In the genomic region with DNA sequence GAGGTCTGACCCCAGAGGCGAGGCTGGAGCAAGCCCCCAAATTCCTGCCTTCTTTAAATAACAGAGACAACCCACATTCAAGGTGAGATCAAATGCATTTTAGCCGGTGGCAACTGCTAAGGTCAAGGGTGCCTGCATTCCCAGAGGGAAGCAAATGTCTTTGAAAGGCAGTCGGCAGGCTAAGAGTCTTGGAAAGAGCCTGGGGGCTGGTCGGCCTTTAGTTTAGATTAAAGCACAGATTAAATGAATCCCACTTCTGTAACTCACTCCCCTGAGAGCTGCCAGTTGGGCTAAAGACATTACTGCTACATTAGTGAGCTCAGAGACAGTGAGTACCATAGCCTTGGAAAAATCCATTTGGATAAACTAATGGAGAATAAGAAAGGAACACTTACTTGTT, we compare ENCODE assay signal across 25 cellular contexts. TPM values are rescaled to one million over a fixed set of nuclear protein-coding genes. Genes with fewer than 3 reads are reported as not detected.
DNase-seq lines count a peak whose midpoint lies in the region; ATAC-seq and TF ChIP-seq lines count a peak whose summit lies in the region.
"Had no signal": no experiment of that assay in that cellular context is flagged by ENCODE, and none has a peak within 500 bp of the region (broad histone marks: within the 10 kb centered on the region; RNA-seq: fewer than 3 reads in every experiment).

No MANE protein-coding gene starts in this region.

- no peaks in the 10 kb centered on the region for H3K9me3 ChIP-seq in ascending aorta
- H3K9me3 ChIP-seq in neural progenitor cell (ENCODE audit: low read depth) = no peaks in the 10 kb centered on the region
- no peaks in the 10 kb centered on the region for H3K9me3 ChIP-seq in vagina
- H3K9me3 ChIP-seq in transverse colon = no peaks in the 10 kb centered on the region
- H3K9me3 ChIP-seq: BE2C had no signal

- no peak for TF ChIP-seq EP300 in transverse colon (IDR thresholded peaks at IDR 0.05; ENCODE audit: low read depth)

- H3K36me3 ChIP-seq in ascending aorta (peaks cover 0 to 3% of the 10 kb centered on the region in 2 donors), neural progenitor cell (no peaks in the 10 kb centered on the region), vagina (peaks cover 0 to 8% of the 10 kb centered on the region in 2 donors), transverse colon (peaks cover 0 to 3% (median 0%) of the 10 kb centered on the region in 4 donors)
- H3K36me3 ChIP-seq: BE2C had no signal

- H3K27me3 Mint-ChIP-seq in neural progenitor cell (ENCODE audit: insufficient read depth, low read depth) = peaks cover 13% of the 10 kb centered on the region

- no peak for DNase-seq in activated naive CD4-positive, alpha-beta T cell treated with anti-CD3 and anti-CD28 coated beads, Interleukin-2, amount 50 U/mL, for 72 hours (ENCODE audit: low spot score in 2 of 2)
- DNase-seq in activated naive CD4-positive, alpha-beta T cell treated with Interleukin-2 at 50 U/mL for 16 hours = no peak
- DNase-seq in ascending aorta (ENCODE audit: low spot score in 2 of 2) (no peak), neural progenitor cell (ENCODE audit: low spot score) (no peak), vagina (ENCODE audit: extremely low spot score in 2 of 2) (no peak), transverse colon (no peak), caudate nucleus (lab: John Stamatoyannopoulos, UW) (no peak)
- DNase-seq: 8988T, ACHN, BE2C, Calu3, DMS153, H7, Kasumi-1, NCI-H1092 treated with DMSO at 0.1 percent for 48 hours, NCI-H1436, NCI-H187 treated with DMSO at 0.1 percent for 48 hours, NCI-H2171 treated with DMSO at 0.1 percent for 48 hours, NCI-H345, NCI-H510A treated with DMSO at 0.1 percent for 48 hours, Right ventricle myocardium superior, RPMI8226 had no signal

- H3K27ac ChIP-seq in ascending aorta (peak overlapping the region; percentile 69 to 88), neural progenitor cell (no peak overlapping the region), vagina (no peak overlapping the region), transverse colon (no peak overlapping the region), caudate nucleus (ENCODE audit: low read depth, low read length) (no peak overlapping the region)

- no peak overlapping the region for H3K4me3 ChIP-seq in ascending aorta
- H3K4me3 ChIP-seq in neural progenitor cell = no peak overlapping the region
- no peak overlapping the region for H3K4me3 ChIP-seq in vagina
- H3K4me3 ChIP-seq in transverse colon = no peak overlapping the region
- H3K4me3 ChIP-seq: K562 had no signal

- no peak for TF ChIP-seq POLR2A in vagina (IDR thresholded peaks at IDR 0.05)
- no peak for TF ChIP-seq POLR2A in transverse colon (IDR thresholded peaks at IDR 0.05)

- WGBS in transverse colon (ENCODE audit: low coverage in 1 of 2), 2 donors = 74% methylated on average over 4 of the region's 4 CpGs; no CpG with 5 or more reads in 1 of the 2 donors

- no peaks in the 10 kb centered on the region for H3K9me3 Mint-ChIP-seq in activated naive CD4-positive, alpha-beta T cell treated with anti-CD3 and anti-CD28 coated beads, Interleukin-2, amount 50 U/mL, for 72 hours
- no peaks in the 10 kb centered on the region for H3K9me3 Mint-ChIP-seq in neural progenitor cell
- H3K9me3 Mint-ChIP-seq: CD14-positive monocyte had no signal

- peaks cover 0 to 26% of the 10 kb centered on the region in 2 donors for H3K4me1 ChIP-seq in ascending aorta
- peaks cover 12% of the 10 kb centered on the region for H3K4me1 ChIP-seq in neural progenitor cell
- no peaks in the 10 kb centered on the region for H3K4me1 ChIP-seq in vagina
- H3K4me1 ChIP-seq in transverse colon = no peaks in the 10 kb centered on the region
- H3K4me1 ChIP-seq: BE2C had no signal

- H3K4me3 Mint-ChIP-seq in neural progenitor cell = no peak overlapping the region
- H3K4me3 Mint-ChIP-seq: CD14-positive monocyte had no signal

- no peaks in the 10 kb centered on the region for H3F3A ChIP-seq in neural progenitor cell (ENCODE audit: low read depth)

- H3K27me3 ChIP-seq in ascending aorta (no peaks in the 10 kb centered on the region), neural progenitor cell (no peaks in the 10 kb centered on the region), vagina (no peaks in the 10 kb centered on the region), transverse colon (no peaks in the 10 kb centered on the region)
- H3K27me3 ChIP-seq: BE2C had no signal

- H4K20me1 ChIP-seq in neural progenitor cell (ENCODE audit: low read depth) = no peaks in the 10 kb centered on the region

- peak overlapping the region; percentile 12 for H3K27ac Mint-ChIP-seq in activated naive CD4-positive, alpha-beta T cell treated with anti-CD3 and anti-CD28 coated beads, Interleukin-2, amount 50 U/mL, for 72 hours
- H3K27ac Mint-ChIP-seq in neural progenitor cell = peak overlapping the region; percentile 18

- intact Hi-C loops in ascending aorta (cut with DNase I) (loop anchor here (1.0 kb wide), 1 partner anchor 29 kb away; no protein-coding TSS in a partner anchor), vagina (cut with DNase I) (no loop called here), transverse colon (cut with DNase I; ENCODE audit: low total_unique reads) (no loop called here)

- H3K4me1 Mint-ChIP-seq in neural progenitor cell = peaks cover 28% of the 10 kb centered on the region
- H3K4me1 Mint-ChIP-seq: CD14-positive monocyte had no signal

- no peaks in the 10 kb centered on the region for H3K36me3 Mint-ChIP-seq in activated naive CD4-positive, alpha-beta T cell treated with anti-CD3 and anti-CD28 coated beads, Interleukin-2, amount 50 U/mL, for 72 hours
- H3K36me3 Mint-ChIP-seq in neural progenitor cell = no peaks in the 10 kb centered on the region

- no peak overlapping the region for H2AFZ ChIP-seq in neural progenitor cell (replicated peaks)

- H3K4me2 ChIP-seq in neural progenitor cell = peak overlapping the region; percentile 22

- no peak for TF ChIP-seq CTCF in ascending aorta (IDR thresholded peaks at IDR 0.05)
- TF ChIP-seq CTCF in neural progenitor cell (IDR thresholded peaks at IDR 0.05) = no peak
- no peak for TF ChIP-seq CTCF in vagina (IDR thresholded peaks at IDR 0.05)
- TF ChIP-seq CTCF in transverse colon (IDR thresholded peaks at IDR 0.05) = no peak

- in situ Hi-C loops in transverse colon (cut with MboI; ENCODE audit: low pct_ligation_motif_present in 1 of 4, low pct_unique_long_range_greater_than_20kb in 1 of 4, low sequenced_read_pairs in 3 of 4) = no loop called here

- ATAC-seq in activated naive CD4-positive, alpha-beta T cell treated with anti-CD3 and anti-CD28 coated beads, Interleukin-2, amount 50 U/mL, for 72 hours = no peak
- ATAC-seq: K562 had no signal

- H3K9ac ChIP-seq in neural progenitor cell = no peak overlapping the region

- H3K79me2 ChIP-seq in neural progenitor cell (ENCODE audit: low read depth) = no peaks in the 10 kb centered on the region

RNA-seq across cellular contexts. Expression of gene HTR6, which starts 59.2 kb away (rescaled TPM):
- under 1 TPM; 0.11 to 0.68 TPM for total RNA-seq in activated naive CD4-positive, alpha-beta T cell treated with anti-CD3 and anti-CD28 coated beads, Interleukin-2, amount 50 U/mL, for 72 hours
- total RNA-seq in ascending aorta (not detected), neural progenitor cell (ENCODE audit: low replicate concordance) (0.25 TPM in 1 of 2 replicates, not detected in the other), vagina (not detected), transverse colon (not detected)
- total RNA-seq: Calu3, K562, M059J, Right ventricle myocardium superior had no signal

Comparison
In these comparisons a context has a peak if more than half of its experiments do, and no peak if none do; other contexts are left out.
1. H3K27ac ChIP-seq: peak in ascending aorta (2 of 2); none in neural progenitor cell (single experiment), vagina (single experiment), transverse colon (0 of 4) and caudate nucleus (single experiment).